Comparison of ENCODE assay signal across 8 cellular contexts in the genomic region with DNA sequence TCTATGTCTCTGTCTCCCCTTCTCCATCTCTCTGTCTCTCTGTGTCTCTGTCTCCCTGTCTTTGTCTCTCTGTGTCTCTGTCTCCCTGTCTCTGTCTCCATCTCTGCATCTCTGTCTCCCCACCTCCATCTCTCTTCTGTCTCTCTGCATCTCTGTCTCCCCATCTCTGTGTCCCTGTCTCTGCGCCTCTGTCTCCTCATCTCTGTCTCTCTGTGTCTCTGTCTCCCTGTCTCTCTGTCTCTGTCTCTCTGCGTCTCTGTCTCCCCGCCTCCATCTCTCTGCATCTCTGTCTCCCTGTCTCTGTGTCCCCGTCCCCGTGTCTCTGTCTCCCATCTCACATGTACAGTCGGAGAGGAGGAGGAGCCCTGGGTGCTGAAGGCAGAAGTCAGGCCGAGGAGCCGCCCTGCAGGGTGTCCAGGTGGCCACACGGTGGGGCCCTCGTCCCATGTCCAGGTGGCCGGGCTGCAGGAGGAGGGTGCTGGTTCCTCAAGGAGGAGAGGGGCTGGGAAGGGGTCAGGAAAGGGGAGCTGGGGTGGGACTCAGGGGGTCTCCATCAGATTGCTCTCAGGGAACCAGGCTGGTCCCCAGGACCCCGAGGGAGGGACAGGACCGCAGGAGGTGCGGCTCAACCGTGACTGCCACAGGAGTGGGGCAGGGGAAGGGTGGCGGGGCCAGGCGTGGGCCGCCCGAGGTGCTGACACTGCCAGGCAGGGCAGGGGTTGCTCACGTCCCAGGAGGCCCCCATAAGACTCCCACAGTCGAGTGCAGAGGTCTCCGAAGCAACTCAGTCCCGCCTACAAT. TPM values are rescaled to one million over a fixed set of nuclear protein-coding genes. Genes with fewer than 3 reads are reported as not detected.
DNase-seq lines count a peak whose midpoint lies in the region; ATAC-seq and TF ChIP-seq lines count a peak whose summit lies in the region.

No MANE protein-coding gene starts in this region.

- peak; percentile 87 for ATAC-seq in activated T-helper 17 cell treated with anti-CD3 and anti-CD28 coated beads, Interleukin-2, amount 50 U/mL, for 72 hours (replicated peaks)
- ATAC-seq in omental fat pad (ENCODE audit: low FRiP score) (no peak), HG02870 (IDR thresholded peaks at IDR 0.05; ENCODE audit: unreplicated experiment) (no peak)

- peaks cover 12% of the 10 kb centered on the region for H3K27me3 Mint-ChIP-seq in activated T-helper 17 cell treated with anti-CD3 and anti-CD28 coated beads, Interleukin-2, amount 50 U/mL, for 72 hours

- no peaks in the 10 kb centered on the region for H3K27me3 ChIP-seq in testis

- H3K36me3 ChIP-seq in testis (ENCODE audit: low read depth, missing control alignments) = no peaks in the 10 kb centered on the region

- TF ChIP-seq CTCF in omental fat pad (IDR thresholded peaks at IDR 0.05) (peak in 2 of 3 donors; percentile 23 to 81), testis (IDR thresholded peaks at IDR 0.05) (peak; percentile 84 to 94 (median 87))

- peaks cover 5% of the 10 kb centered on the region for H3K9me3 Mint-ChIP-seq in activated T-helper 17 cell treated with anti-CD3 and anti-CD28 coated beads, Interleukin-2, amount 50 U/mL, for 72 hours

- TF ChIP-seq POLR2A in testis (IDR thresholded peaks at IDR 0.05) = no peak

- WGBS in testis, 2 donors = 44 to 46% methylated on average over 9 to 23 of the region's 23 CpGs

- H3K4me1 Mint-ChIP-seq in activated T-helper 17 cell treated with anti-CD3 and anti-CD28 coated beads, Interleukin-2, amount 50 U/mL, for 72 hours = peaks cover 14% of the 10 kb centered on the region

- peak; percentile 67 for DNase-seq in DMS153 (lab: John Stamatoyannopoulos, UW)
- DNase-seq in KBM-7 = peak; percentile 83
- peak; percentile 70 for DNase-seq in RKO (ENCODE audit: low spot score)
- peak; percentile 43 for DNase-seq in fibroblast of the conjunctiva (ENCODE audit: low read depth)
- DNase-seq in omental fat pad (ENCODE audit: low spot score) = peak; percentile 36
- DNase-seq in testis = peak; percentile 89

- H3K4me3 ChIP-seq in testis = no peak overlapping the region

- H3K36me3 Mint-ChIP-seq in activated T-helper 17 cell treated with anti-CD3 and anti-CD28 coated beads, Interleukin-2, amount 50 U/mL, for 72 hours (ENCODE audit: low read depth) = no peaks in the 10 kb centered on the region

- no peak overlapping the region for H3K27ac ChIP-seq in testis

- H3K4me1 ChIP-seq in testis = no peaks in the 10 kb centered on the region

- intact Hi-C loops in testis (cut with DNase I; ENCODE audit: low total_unique reads) = loop anchor here (5.0 kb wide), 2 partner anchors 100 to 225 kb away; no protein-coding TSS in a partner anchor

- H3K27ac Mint-ChIP-seq in activated T-helper 17 cell treated with anti-CD3 and anti-CD28 coated beads, Interleukin-2, amount 50 U/mL, for 72 hours = peak overlapping the region; percentile 31

- in situ Hi-C loops in KBM-7 (cut with MboI; ENCODE audit: low pct_unique_long_range_greater_than_20kb, low sequenced_read_pairs) = loop anchor here (10.0 to 25.0 kb wide), 2 partner anchors 218 to 340 kb away; no protein-coding TSS in a partner anchor

- no peaks in the 10 kb centered on the region for H3K9me3 ChIP-seq in testis

- H3K4me3 Mint-ChIP-seq in activated T-helper 17 cell treated with anti-CD3 and anti-CD28 coated beads, Interleukin-2, amount 50 U/mL, for 72 hours = no peak overlapping the region

RNA-seq across cellular contexts. Expression of a gene that starts 25.6 kb away (rescaled TPM):
- not detected for total RNA-seq in activated T-helper 17 cell treated with anti-CD3 and anti-CD28 coated beads, Interleukin-2, amount 50 U/mL, for 72 hours
- total RNA-seq in omental fat pad (not detected), testis (1 to 10 TPM; 1.1 to 2.0 TPM)
- 1.2 TPM for polyA plus RNA-seq in testis (ENCODE audit: insufficient read depth, low read depth, low replicate concordance)

RNA-seq across cellular contexts. Expression of a gene that starts 36.2 kb away (rescaled TPM):
- total RNA-seq in activated T-helper 17 cell treated with anti-CD3 and anti-CD28 coated beads, Interleukin-2, amount 50 U/mL, for 72 hours = not detected
- total RNA-seq in omental fat pad = not detected
- total RNA-seq in testis = not detected
- not detected for polyA plus RNA-seq in testis (ENCODE audit: insufficient read depth, low read depth, low replicate concordance)

RNA-seq across cellular contexts. Expression of a gene that starts 58.0 kb away (rescaled TPM):
- 100 to 1,000 TPM in 1 of 2 donors, 1 to 10 TPM in 1; 7.4 to 287 TPM for total RNA-seq in activated T-helper 17 cell treated with anti-CD3 and anti-CD28 coated beads, Interleukin-2, amount 50 U/mL, for 72 hours
- total RNA-seq in omental fat pad = 10 to 100 TPM; 44.6 to 69.4 (median 52.3) TPM
- total RNA-seq in testis = 100 to 1,000 TPM in 1 of 2 donors, 10 to 100 TPM in 1; 69.8 to 104 TPM
- 52.3 TPM for polyA plus RNA-seq in testis (ENCODE audit: insufficient read depth, low read depth, low replicate concordance)

Comparison
In these comparisons a context has a peak if more than half of its experiments do, and no peak if none do; other contexts are left out.
1. DNase-seq: peak in every context shown above with its lines; median percentile 89 in testis; 83 in KBM-7; 70 in RKO; 67 in DMS153; 43 in fibroblast of the conjunctiva; 36 in omental fat pad.